Comparison of ENCODE assay signal across 10 cellular contexts in the genomic region with DNA sequence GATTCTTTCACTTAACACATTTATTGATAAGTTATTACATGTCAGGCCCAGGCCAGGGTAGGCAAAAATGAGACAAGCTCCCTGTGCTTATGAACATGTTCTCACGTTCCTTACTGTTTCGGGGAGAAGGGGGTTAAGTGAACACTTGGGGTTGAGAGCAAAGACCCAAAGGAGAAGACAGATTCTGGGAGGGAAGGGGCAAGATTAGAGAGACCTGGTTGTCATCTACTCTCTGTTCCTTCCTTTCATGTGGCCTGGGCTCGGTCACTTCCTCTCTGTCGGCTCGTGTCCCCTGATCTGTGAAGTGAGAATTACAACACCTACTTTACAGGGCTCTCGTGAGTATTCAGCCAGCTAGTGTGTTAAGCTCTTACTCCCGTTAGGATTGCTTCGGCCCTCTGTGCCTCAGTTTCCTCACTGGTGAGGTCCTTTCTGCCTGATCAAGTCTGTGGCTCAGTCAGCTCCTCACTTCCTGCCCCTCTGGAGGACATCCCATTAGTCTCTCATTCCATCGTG. TPM values are rescaled to one million over a fixed set of nuclear protein-coding genes. Genes with fewer than 3 reads are reported as not detected.
DNase-seq lines count a peak whose midpoint lies in the region; ATAC-seq, FAIRE-seq and TF ChIP-seq lines count a peak whose summit lies in the region.
"Had no signal": no experiment of that assay in that cellular context is flagged by ENCODE, and none has a peak within 500 bp of the region (broad histone marks: within the 10 kb centered on the region; RNA-seq: fewer than 3 reads in every experiment).

No MANE protein-coding gene starts in this region.

- no peak overlapping the region for H3K4me3 Mint-ChIP-seq in CD4-positive, CD25-positive, alpha-beta regulatory T cell
- no peak overlapping the region for H3K4me3 Mint-ChIP-seq in CD4-positive, alpha-beta memory T cell

- ATAC-seq in CD4-positive, CD25-positive, alpha-beta regulatory T cell (ENCODE audit: low read depth in 2 of 2) = peak; percentile 41 to 46
- peak; percentile 41 for ATAC-seq in HG03460 (IDR thresholded peaks at IDR 0.05; ENCODE audit: unreplicated experiment)
- ATAC-seq in GM12878 = peak; percentile 68
- no peak for ATAC-seq in HG03097 (IDR thresholded peaks at IDR 0.05; ENCODE audit: low FRiP score, unreplicated experiment)

- H2AFZ ChIP-seq in GM12878 (ENCODE audit: control insufficient read depth, low read depth, low read length) = no peak overlapping the region

- peak; percentile 80 for FAIRE-seq in GM12878 (lab: Jason Lieb, UNC)

- CTCF ChIA-PET in GM12878 (lab: Yijun Ruan, JAX) = interaction anchor here (0.7 to 4.3 kb wide), 22 partner anchors 9 to 378 kb away, joined by 3 to 40 read pairs (median 4); partner anchors contain the start of gene PLCG2
- CTCF ChIA-PET in CD4-positive, alpha-beta memory T cell (lab: Charles Lee; ENCODE audit: partially characterized antibody) = no interaction called here

- H3K4me2 ChIP-seq in GM12878 (ENCODE audit: control insufficient read depth, insufficient read depth) = peak overlapping the region; percentile 92

- no peaks in the 10 kb centered on the region for H3K4me1 ChIP-seq in CD4-positive, CD25-positive, alpha-beta regulatory T cell (ENCODE audit: control insufficient read depth, insufficient read depth, low read length, poor library complexity, severe bottlenecking)
- peaks cover 84% of the 10 kb centered on the region for H3K4me1 ChIP-seq in GM12878 (ENCODE audit: control insufficient read depth, insufficient read depth, low read length)
- H3K4me1 ChIP-seq in CD4-positive, alpha-beta memory T cell (ENCODE audit: insufficient read depth, low read length) = no peaks in the 10 kb centered on the region

- H3K27me3 ChIP-seq in CD4-positive, CD25-positive, alpha-beta regulatory T cell (ENCODE audit: control insufficient read depth, insufficient read depth, low read length) = no peaks in the 10 kb centered on the region
- no peaks in the 10 kb centered on the region for H3K27me3 ChIP-seq in GM12878 (replicated peaks in 1 of 2; ENCODE audit: control insufficient read depth in 2 of 2, insufficient read depth in 2 of 2, low read length in 1 of 2)
- H3K27me3 ChIP-seq in CD4-positive, alpha-beta memory T cell (ENCODE audit: insufficient read depth, low read length) = no peaks in the 10 kb centered on the region

- peaks cover 0 to 4% (median 1%) of the 10 kb centered on the region in 7 donors for H3K9me3 Mint-ChIP-seq in CD4-positive, CD25-positive, alpha-beta regulatory T cell
- H3K9me3 Mint-ChIP-seq in CD4-positive, alpha-beta memory T cell = peaks cover 0 to 7% (median 1%) of the 10 kb centered on the region in 8 donors

- H3K27ac ChIP-seq in CD4-positive, CD25-positive, alpha-beta regulatory T cell (ENCODE audit: insufficient read depth, low read length, poor library complexity, severe bottlenecking) = no peak overlapping the region
- peak overlapping the region; percentile 98 for H3K27ac ChIP-seq in GM12878 (ENCODE audit: control insufficient read depth, insufficient read depth)
- no peak overlapping the region for H3K27ac ChIP-seq in CD4-positive, alpha-beta memory T cell (ENCODE audit: low read depth, low read length)

- TF ChIP-seq EP300 in GM12878 (IDR thresholded peaks at IDR 0.05; ENCODE audit: borderline replicate concordance in 1 of 2, control insufficient read depth in 1 of 2, low read depth in 2 of 2, low read length in 2 of 2) = peak in 1 of 2 experiments; percentile 79; a peak in 3 of 4 replicates

- peaks cover 97% of the 10 kb centered on the region for H3K79me2 ChIP-seq in GM12878 (ENCODE audit: control insufficient read depth, insufficient read depth, low read length)

- no TSS peak for BruUV-seq in GM12878 (replicated peaks; lab: Mats Ljungman, UMichigan)

- H4K20me1 ChIP-seq in GM12878 (ENCODE audit: control insufficient read depth, insufficient read depth) = no peaks in the 10 kb centered on the region

- in situ Hi-C loops in GM12878 (cut with MboI) = no loop called here

- WGBS in GM12878 (ENCODE audit: insufficient coverage, insufficient replicate concordance, low lambda C conversion rate, missing lambda C conversion rate) = 0% methylated on average over 9 of the region's 9 CpGs

- DNase-seq in CD4-positive, CD25-positive, alpha-beta regulatory T cell = peak in 1 of 3 donors; percentile 16
- peak; percentile 79 for DNase-seq in GM12878 (ENCODE audit: low read depth, low spot score)
- no peak for DNase-seq in GM19240 (ENCODE audit: insufficient read length, low spot score)
- DNase-seq in posterior cingulate gyrus = no peak
- DNase-seq in CD4-positive, alpha-beta memory T cell = no peak
- DNase-seq: activated naive CD4-positive, alpha-beta T cell; DMS79 treated with DMSO at 0.1 percent for 48 hours had no signal

- TF ChIP-seq CTCF in GM12878 (IDR thresholded peaks at IDR 0.05 in 2 of 3, conservative IDR thresholded peaks at IDR 0.05 in 1 of 3; ENCODE audit: control insufficient read depth in 2 of 3, extremely low read depth in 1 of 3, insufficient read depth in 1 of 3, low read depth in 3 of 3, low read length in 3 of 3) = no peak

- H3K27me3 Mint-ChIP-seq in CD4-positive, CD25-positive, alpha-beta regulatory T cell = no peaks in the 10 kb centered on the region
- H3K27me3 Mint-ChIP-seq in CD4-positive, alpha-beta memory T cell = peaks cover 3 to 13% of the 10 kb centered on the region in 2 donors

- TF ChIP-seq RAD21 in GM12878 (IDR thresholded peaks at IDR 0.05; ENCODE audit: insufficient read depth, low read depth, low read length) = no peak; the same call in 1 of the 2 replicates

- intact Hi-C loops in GM12878 (cut with micrococcal nuclease; ENCODE audit: unreplicated experiment) = loop anchor here (1.0 to 10.0 kb wide), 4 partner anchors 20 to 333 kb away; no protein-coding TSS in a partner anchor
- intact Hi-C loops in posterior cingulate gyrus (cut with DNase I) = no loop called here
- intact Hi-C loops in CD4-positive, alpha-beta memory T cell (cut with micrococcal nuclease) = no loop called here

- POLR2A ChIA-PET in GM12878 (lab: Charles Lee) = interaction anchor here (1.0 to 4.1 kb wide), 18 partner anchors 9 to 79 kb away, joined by 3 to 46 read pairs (median 7); partner anchors contain the start of gene PLCG2
- POLR2A ChIA-PET in CD4-positive, alpha-beta memory T cell (lab: Charles Lee; ENCODE audit: partially characterized antibody) = no interaction called here

- TF ChIP-seq POLR2A in GM19193 (IDR thresholded peaks at IDR 0.05; ENCODE audit: extremely low read depth, insufficient read depth, insufficient read length) (peak; percentile 38), GM12878 (IDR thresholded peaks at IDR 0.05; ENCODE audit: low read depth, low read length) (peak; percentile 58)

- H3K4me1 Mint-ChIP-seq in CD4-positive, CD25-positive, alpha-beta regulatory T cell = peaks cover 0 to 8% (median 2%) of the 10 kb centered on the region in 4 donors
- H3K4me1 Mint-ChIP-seq in CD4-positive, alpha-beta memory T cell = peaks cover 0 to 10% (median 8%) of the 10 kb centered on the region in 4 donors

- no peaks in the 10 kb centered on the region for H3K36me3 Mint-ChIP-seq in CD4-positive, CD25-positive, alpha-beta regulatory T cell
- no peaks in the 10 kb centered on the region for H3K36me3 Mint-ChIP-seq in CD4-positive, alpha-beta memory T cell

- H3K4me3 ChIP-seq in CD4-positive, CD25-positive, alpha-beta regulatory T cell (ENCODE audit: low read depth, low read length) = no peak overlapping the region
- H3K4me3 ChIP-seq in GM12878 = peak overlapping the region; percentile 38; the same call in 1 of the 2 replicates
- H3K4me3 ChIP-seq in CD4-positive, alpha-beta memory T cell (ENCODE audit: low read length in 2 of 2) = no peak overlapping the region

- RAD21 ChIA-PET in GM12878 (lab: Charles Lee; ENCODE audit: unreplicated experiment) = interaction anchor here (0.7 to 5.8 kb wide), 29 partner anchors 9 to 337 kb away, joined by 3 to 67 read pairs (median 5); partner anchors contain the start of gene PLCG2

- no peaks in the 10 kb centered on the region for H3K36me3 ChIP-seq in CD4-positive, CD25-positive, alpha-beta regulatory T cell (ENCODE audit: control insufficient read depth, insufficient read depth, low read length)
- peaks cover 4% of the 10 kb centered on the region in 2 experiments; a peak in 2 of 4 replicates for H3K36me3 ChIP-seq in GM12878 (ENCODE audit: control insufficient read depth in 2 of 2, insufficient read depth in 2 of 2, low read length in 1 of 2)
- no peaks in the 10 kb centered on the region for H3K36me3 ChIP-seq in CD4-positive, alpha-beta memory T cell (ENCODE audit: insufficient read depth, low read length)

- H3K27ac Mint-ChIP-seq in CD4-positive, CD25-positive, alpha-beta regulatory T cell = peak overlapping the region in 1 of 3 donors; percentile 77
- H3K27ac Mint-ChIP-seq in CD4-positive, alpha-beta memory T cell = peak overlapping the region in 1 of 7 donors; percentile 77

- SMC1A ChIA-PET in GM12878 (lab: Charles Lee; ENCODE audit: uncharacterized antibody, unreplicated experiment) = interaction anchor here (0.7 to 8.4 kb wide), 22 partner anchors 11 to 337 kb away, joined by 3 to 135 read pairs (median 6); partner anchors contain the start of gene PLCG2

- no peaks in the 10 kb centered on the region for H3K9me3 ChIP-seq in CD4-positive, CD25-positive, alpha-beta regulatory T cell (ENCODE audit: control insufficient read depth in 2 of 2, low read length in 2 of 2)
- H3K9me3 ChIP-seq in GM12878 (replicated peaks; ENCODE audit: control insufficient read depth, insufficient read depth, low read length) = peaks cover 2% of the 10 kb centered on the region; the same call in 1 of the 3 replicates
- no peaks in the 10 kb centered on the region for H3K9me3 ChIP-seq in CD4-positive, alpha-beta memory T cell (ENCODE audit: control insufficient read depth in 1 of 2, low read length in 2 of 2)

- peak overlapping the region; percentile 84 for H3K9ac ChIP-seq in GM12878 (ENCODE audit: control insufficient read depth, insufficient read depth, low read length)

RNA-seq across cellular contexts. Expression of gene PLCG2, which starts 38.8 kb away (rescaled TPM):
- total RNA-seq in CD4-positive, CD25-positive, alpha-beta regulatory T cell = 3.8 TPM
- polyA plus RNA-seq in CD4-positive, CD25-positive, alpha-beta regulatory T cell = 1 to 10 TPM in 2 of 4 donors, under 1 TPM in 1, not detected in 1; 0.59 to 1.5 (median 1.1) TPM
- total RNA-seq in GM12878 (2013; cell fraction: nucleolus; rRNA removed) = 718 and 719 TPM in 2 replicates
- total RNA-seq in GM12878 (2014; rRNA removed) (131 and 138 TPM in 2 replicates), GM12878 (2014; rRNA removed; fragmentation: Illumina TruSeq; extraction: Trizol) (137 and 139 TPM in 2 replicates), GM12878 (2021) (243 and 256 TPM in 2 replicates)
- polyA plus RNA-seq in GM12878 (2011; ENCODE audit: low read depth) = 62.1 TPM
- polyA plus RNA-seq in GM12878 (2011; rRNA removed) (245 and 253 TPM in 2 replicates), GM12878 (2014; fragmentation: Illumina TruSeq; extraction: Trizol) (151 and 159 TPM in 2 replicates), GM12878 (2014; fragmentation: Nextera tagmentation; extraction: Ambion mirVana) (10 to 100 TPM; 47.6 to 53.9 TPM), GM12878 (2014; rRNA removed) (148 and 152 TPM in 2 replicates), GM12878 (2016; fragmentation: Nextera tagmentation; extraction: Ambion mirVana) (100 to 1,000 TPM; 156 to 168 TPM)
- polyA plus RNA-seq in GM12878 (2011; cell fraction: cytosol; rRNA removed) = 204 and 222 TPM in 2 replicates
- polyA plus RNA-seq in GM12878 (2011; cell fraction: nucleus; rRNA removed) = 783 and 874 TPM in 2 replicates
- 112 and 157 TPM in 2 replicates for polyA plus RNA-seq in GM12878 (2012)
- 502 and 650 TPM in 2 replicates for polyA minus RNA-seq in GM12878 (2011; rRNA and poly(A)+ RNA removed)
- 202 and 205 TPM in 2 replicates for polyA minus RNA-seq in GM12878 (2011; cell fraction: cytosol; rRNA and poly(A)+ RNA removed)
- 448 and 681 TPM in 2 replicates for polyA minus RNA-seq in GM12878 (2011; cell fraction: nucleus; rRNA and poly(A)+ RNA removed)
- total RNA-seq in CD4-positive, alpha-beta memory T cell = 1 to 10 TPM; 2.3 to 2.4 TPM
- 1 to 10 TPM in 1 of 2 donors, under 1 TPM in 1; 0.63 to 1.8 TPM for polyA plus RNA-seq in CD4-positive, alpha-beta memory T cell

Comparison
In these comparisons a context has a peak if more than half of its experiments do, and no peak if none do; other contexts are left out.
1. RNA of gene PLCG2, which starts 38.8 kb away (total RNA-seq): 131 to 719 TPM in GM12878; 3.8 TPM in CD4-positive, CD25-positive, alpha-beta regulatory T cell (single experiment) and 2.3 to 2.4 TPM in CD4-positive, alpha-beta memory T cell; every median in the first group is over 10 times any median in the second.